ENCODE assay signal across 15 cellular contexts in genomic region chr16:48405907-48406306, GRCh38.
"Had no signal": no experiment of that assay in that cellular context is flagged by ENCODE, and none has a peak within 500 bp of the region (broad histone marks: within the 10 kb centered on the region; RNA-seq: fewer than 3 reads in every experiment).

No MANE protein-coding gene starts in this region.

- H3K27me3 ChIP-seq: breast epithelium, spleen had no signal

- FAIRE-seq: frontal cortex, urothelium cell line had no signal

- ATAC-seq: sciatic nerve had no signal

- DNase-seq: activated CD4-positive, alpha-beta T cell treated with anti-CD3 and anti-CD28 coated beads, Interleukin-2, amount 10 ng/mL, durations not matched to agents 7 days and 5 days; activated CD4-positive, CD25-positive, alpha-beta regulatory T cell; activated CD8-positive, alpha-beta memory T cell treated with anti-CD3 and anti-CD28 coated beads, Interleukin-2, amount 50 U/mL, for 48 hours; activated naive CD4-positive, alpha-beta T cell; anterior cingulate cortex; cerebellar nuclear complex; dermis blood vessel endothelial cell; endodermal cell; head of caudate nucleus; spleen had no signal

- H3K9me3 ChIP-seq: breast epithelium, spleen, thoracic aorta had no signal

- H3K27ac ChIP-seq: breast epithelium, spleen, thoracic aorta had no signal

- H3K4me3 ChIP-seq: breast epithelium, spleen, thoracic aorta had no signal

- H3K4me1 ChIP-seq: breast epithelium had no signal

- H3K36me3 ChIP-seq: breast epithelium, spleen, thoracic aorta had no signal
